16 cellular contexts compared by ENCODE assay signal in the genomic region with DNA sequence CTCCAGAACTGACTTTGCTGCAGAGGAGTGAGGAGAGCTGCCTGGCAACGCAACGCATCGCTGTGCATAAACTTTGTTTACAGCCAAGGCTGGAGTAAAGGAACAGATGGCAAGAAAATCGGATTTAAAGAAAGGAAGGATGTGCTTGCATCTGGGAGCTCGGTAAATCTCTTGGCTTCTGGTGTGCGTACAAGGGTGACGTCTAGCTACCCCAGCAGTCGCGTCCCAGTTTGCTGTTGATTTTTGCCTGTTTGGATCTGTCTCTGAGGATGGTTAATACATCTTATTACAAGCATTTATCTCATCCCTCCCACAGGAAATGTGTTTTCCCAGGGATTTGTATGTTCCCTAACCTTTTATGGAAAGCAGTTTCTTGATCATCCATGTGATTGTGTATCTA.
A peak's percentile ranks its signal among the peaks of the same experiment; 100 is the strongest.
DNase-seq lines count a peak whose midpoint lies in the region; ATAC-seq and TF ChIP-seq lines count a peak whose summit lies in the region.
"Had no signal": no experiment of that assay in that cellular context is flagged by ENCODE, and none has a peak within 500 bp of the region (broad histone marks: within the 10 kb centered on the region; RNA-seq: fewer than 3 reads in every experiment).

No MANE protein-coding gene starts in this region.

- H3K36me3 ChIP-seq in fibroblast of lung (ENCODE audit: control insufficient read depth, insufficient read depth, low read length): no peaks in the 10 kb centered on the region
- H3K36me3 ChIP-seq: neutrophil, SJSA1 had no signal

- no peaks in the 10 kb centered on the region for H4K20me1 ChIP-seq in fibroblast of lung (ENCODE audit: control insufficient read depth, extremely low read depth, insufficient read depth, low read length)

- H3K9me3 Mint-ChIP-seq in nephron progenitor cell: no peaks in the 10 kb centered on the region
- H3K9me3 Mint-ChIP-seq: activated CD4-positive, alpha-beta memory T cell treated with anti-CD3 and anti-CD28 coated beads, Interleukin-2, amount 10 ng/mL, durations not matched to agents 7 days and 5 days; H9 had no signal

- no peak for TF ChIP-seq CTCF in fibroblast of lung (conservative IDR thresholded peaks at IDR 0.05 in 1 of 2, IDR thresholded peaks at IDR 0.05 in 1 of 2; ENCODE audit: low read depth in 1 of 2, low read length in 2 of 2)
- no peak for TF ChIP-seq CTCF in nephron progenitor cell (IDR thresholded peaks at IDR 0.05)
- TF ChIP-seq CTCF in omental fat pad (IDR thresholded peaks at IDR 0.05): no peak

- no peak overlapping the region for H3K4me3 ChIP-seq in fibroblast of lung (replicated peaks in 1 of 4; ENCODE audit: control extremely low read depth in 1 of 4, insufficient read depth in 1 of 4, low read depth in 3 of 4, low read length in 4 of 4)
- H3K4me3 ChIP-seq: SJSA1 had no signal

- peak overlapping the region; percentile 36 for H3K4me2 ChIP-seq in fibroblast of lung (ENCODE audit: extremely low read depth, insufficient read depth, low read length)

- DNase-seq in Ammon's horn (ENCODE audit: low spot score) (peak; percentile 70), NCI-H2227 treated with DMSO at 0.1 percent for 48 hours (lab: John Stamatoyannopoulos, UW) (peak; percentile 26), fibroblast of lung (ENCODE audit: low read depth in 2 of 2) (peak; percentile 13 to 79), nephron progenitor cell (no peak), NCI-H146 treated with DMSO at 0.1 percent for 48 hours (lab: John Stamatoyannopoulos, UW; ENCODE audit: unreplicated experiment) (no peak), NCI-H69 (lab: John Stamatoyannopoulos, UW) (no peak), omental fat pad (ENCODE audit: low spot score) (no peak)
- DNase-seq: ACHN; activated CD4-positive, alpha-beta memory T cell treated with anti-CD3 and anti-CD28 coated beads, Interleukin-2, amount 10 ng/mL, durations not matched to agents 7 days and 5 days; activated gamma-delta T cell; effector CD8-positive, alpha-beta T cell; H9; NCI-H2029 had no signal

- H3K4me3 Mint-ChIP-seq in nephron progenitor cell: peak overlapping the region; percentile 61
- H3K4me3 Mint-ChIP-seq: activated CD4-positive, alpha-beta memory T cell treated with anti-CD3 and anti-CD28 coated beads, Interleukin-2, amount 10 ng/mL, durations not matched to agents 7 days and 5 days; H9 had no signal

- H3K27ac ChIP-seq in fibroblast of lung (ENCODE audit: insufficient read depth, low read length): peak overlapping the region; percentile 63
- H3K27ac ChIP-seq: neutrophil, SJSA1 had no signal

- peak overlapping the region; percentile 64 for H2AFZ ChIP-seq in fibroblast of lung (ENCODE audit: low read length)

- H3K9ac ChIP-seq in fibroblast of lung (ENCODE audit: insufficient read depth, low read length): no peak overlapping the region

- peaks cover 17% of the 10 kb centered on the region for H3K4me1 ChIP-seq in fibroblast of lung (ENCODE audit: control insufficient read depth, extremely low read depth, insufficient read depth, low read length)

- no peak for ATAC-seq in GM19463 (IDR thresholded peaks at IDR 0.05; ENCODE audit: unreplicated experiment)
- no peak for ATAC-seq in omental fat pad (ENCODE audit: low FRiP score)

- H3K27me3 ChIP-seq in fibroblast of lung (ENCODE audit: control insufficient read depth, insufficient read depth, low read length): no peaks in the 10 kb centered on the region
- H3K27me3 ChIP-seq: neutrophil, SJSA1 had no signal

- H3K79me2 ChIP-seq in fibroblast of lung (ENCODE audit: control insufficient read depth, insufficient read depth, low read length): no peaks in the 10 kb centered on the region

- peak overlapping the region; percentile 76 for H3K27ac Mint-ChIP-seq in nephron progenitor cell
- H3K27ac Mint-ChIP-seq: activated CD4-positive, alpha-beta memory T cell treated with anti-CD3 and anti-CD28 coated beads, Interleukin-2, amount 10 ng/mL, durations not matched to agents 7 days and 5 days; H9 had no signal

- no peaks in the 10 kb centered on the region for H3K36me3 Mint-ChIP-seq in nephron progenitor cell (ENCODE audit: low read depth)

- peaks cover 39% of the 10 kb centered on the region for H3K4me1 Mint-ChIP-seq in nephron progenitor cell
- H3K4me1 Mint-ChIP-seq: activated CD4-positive, alpha-beta memory T cell treated with anti-CD3 and anti-CD28 coated beads, Interleukin-2, amount 10 ng/mL, durations not matched to agents 7 days and 5 days had no signal

- no peaks in the 10 kb centered on the region for H3K9me3 ChIP-seq in fibroblast of lung (ENCODE audit: control insufficient read depth, insufficient read depth, low read depth, low read length)
- H3K9me3 ChIP-seq: neutrophil, SJSA1 had no signal

- no peaks in the 10 kb centered on the region for H3K27me3 Mint-ChIP-seq in nephron progenitor cell (ENCODE audit: low read depth, poor library complexity)

Comparison
In these comparisons a context has a peak if more than half of its experiments do, and no peak if none do; other contexts are left out.
1. DNase-seq: peak in Ammon's horn (single experiment), NCI-H2227 treated with DMSO at 0.1 percent for 48 hours (single experiment) and fibroblast of lung (2 of 2); none in nephron progenitor cell (single experiment), NCI-H146 treated with DMSO at 0.1 percent for 48 hours (single experiment), NCI-H69 (single experiment) and omental fat pad (single experiment).